Comparison of ENCODE assay signal across 11 cellular contexts in the genomic region with DNA sequence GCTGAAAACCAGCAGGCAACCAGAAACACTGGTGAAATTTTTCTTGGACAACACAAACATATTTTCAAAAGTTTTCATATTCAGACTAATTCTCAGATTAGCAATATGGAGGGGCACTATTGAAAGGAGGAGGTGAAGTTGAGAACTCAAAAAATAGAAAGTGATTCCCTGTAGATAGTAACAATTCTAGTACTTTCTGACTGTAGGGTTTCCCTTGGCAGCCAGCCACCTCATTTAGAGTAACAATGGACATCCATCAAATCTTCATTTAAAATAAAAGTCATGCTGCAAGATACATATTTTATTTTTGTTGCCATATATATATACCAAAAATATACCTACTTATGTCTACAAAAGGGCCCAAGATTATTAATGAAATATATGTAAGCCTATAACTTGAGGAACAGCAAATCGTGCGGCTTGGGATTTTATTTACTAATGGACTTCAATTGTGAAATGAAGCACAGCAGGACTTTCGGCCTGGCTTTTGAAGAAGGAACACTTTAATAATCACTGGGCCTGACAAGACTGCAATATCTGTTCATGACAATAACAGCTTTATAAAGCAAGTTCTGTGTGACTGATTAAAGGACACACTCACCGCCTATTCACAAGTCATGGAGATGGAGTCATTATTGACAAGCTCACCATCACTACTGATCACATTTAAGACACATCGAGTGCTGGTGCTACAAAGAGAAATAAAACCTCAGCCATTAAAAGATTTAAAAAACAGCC. TPM values are rescaled to one million over a fixed set of nuclear protein-coding genes. Genes with fewer than 3 reads are reported as not detected.
DNase-seq lines count a peak whose midpoint lies in the region; ATAC-seq and TF ChIP-seq lines count a peak whose summit lies in the region.
"Had no signal": no experiment of that assay in that cellular context is flagged by ENCODE, and none has a peak within 500 bp of the region (broad histone marks: within the 10 kb centered on the region; RNA-seq: fewer than 3 reads in every experiment).

No MANE protein-coding gene starts in this region.

- peaks cover 3% of the 10 kb centered on the region for H3K36me3 Mint-ChIP-seq in activated CD4-positive, alpha-beta T cell treated with anti-CD3 and anti-CD28 coated beads, Interleukin-2, amount 10 ng/mL, durations not matched to agents 24 days and 14 days (ENCODE audit: low read depth)
- no peaks in the 10 kb centered on the region for H3K36me3 Mint-ChIP-seq in chondrocyte (ENCODE audit: low read depth)
- H3K36me3 Mint-ChIP-seq: type B pancreatic cell had no signal

- intact Hi-C loops in activated CD4-positive, alpha-beta T cell treated with anti-CD3 and anti-CD28 coated beads, Interleukin-2, amount 10 ng/mL, durations not matched to agents 24 days and 14 days (cut with micrococcal nuclease): no loop called here
- intact Hi-C loops in gastrocnemius medialis (cut with DNase I; ENCODE audit: low total_unique reads): loop anchor here (10.0 kb wide), 1 partner anchor 446 kb away; no protein-coding TSS in a partner anchor

- DNase-seq in activated CD4-positive, alpha-beta T cell treated with anti-CD3 and anti-CD28 coated beads, Interleukin-2, amount 10 ng/mL, durations not matched to agents 24 days and 14 days: no peak
- DNase-seq in activated CD4-positive, alpha-beta T cell treated with anti-CD3 and anti-CD28 coated beads, Interleukin-2, amount 50 U/mL, for 4 hours: no peak
- DNase-seq in NCI-H2227 (lab: John Stamatoyannopoulos, UW; ENCODE audit: unreplicated experiment) (peak; percentile 61), chondrocyte (ENCODE audit: low spot score) (no peak), gastrocnemius medialis (no peak), COLO829 (ENCODE audit: low spot score) (no peak)
- DNase-seq: cerebellar nuclear complex, spleen had no signal

- H3K27ac Mint-ChIP-seq in activated CD4-positive, alpha-beta T cell treated with anti-CD3 and anti-CD28 coated beads, Interleukin-2, amount 10 ng/mL, durations not matched to agents 24 days and 14 days: peak overlapping the region; percentile 99
- peak overlapping the region; percentile 0 for H3K27ac Mint-ChIP-seq in chondrocyte (ENCODE audit: unreplicated experiment)

- peak overlapping the region; percentile 49 to 100 (median 76) for H3K27ac ChIP-seq in gastrocnemius medialis

- TF ChIP-seq CTCF in chondrocyte (IDR thresholded peaks at IDR 0.05) (no peak), gastrocnemius medialis (IDR thresholded peaks at IDR 0.05 in 4 of 5, conservative IDR thresholded peaks at IDR 0.05 in 1 of 5) (no peak)

- H3K27me3 ChIP-seq in gastrocnemius medialis: no peaks in the 10 kb centered on the region
- H3K27me3 ChIP-seq: spleen had no signal

- no peaks in the 10 kb centered on the region for H3K9me3 Mint-ChIP-seq in activated CD4-positive, alpha-beta T cell treated with anti-CD3 and anti-CD28 coated beads, Interleukin-2, amount 10 ng/mL, durations not matched to agents 24 days and 14 days
- no peaks in the 10 kb centered on the region for H3K9me3 Mint-ChIP-seq in chondrocyte (ENCODE audit: low read depth)
- H3K9me3 Mint-ChIP-seq: type B pancreatic cell had no signal

- peak overlapping the region; percentile 93 for H3K4me3 Mint-ChIP-seq in activated CD4-positive, alpha-beta T cell treated with anti-CD3 and anti-CD28 coated beads, Interleukin-2, amount 10 ng/mL, durations not matched to agents 24 days and 14 days
- H3K4me3 Mint-ChIP-seq in chondrocyte (ENCODE audit: unreplicated experiment): no peak overlapping the region

- peaks cover 53% of the 10 kb centered on the region for H3K4me1 Mint-ChIP-seq in activated CD4-positive, alpha-beta T cell treated with anti-CD3 and anti-CD28 coated beads, Interleukin-2, amount 10 ng/mL, durations not matched to agents 24 days and 14 days
- peaks cover 23% of the 10 kb centered on the region for H3K4me1 Mint-ChIP-seq in chondrocyte (ENCODE audit: low read depth)

- H3K27me3 Mint-ChIP-seq in activated CD4-positive, alpha-beta T cell treated with anti-CD3 and anti-CD28 coated beads, Interleukin-2, amount 10 ng/mL, durations not matched to agents 24 days and 14 days: no peaks in the 10 kb centered on the region
- no peaks in the 10 kb centered on the region for H3K27me3 Mint-ChIP-seq in chondrocyte (ENCODE audit: low read depth)

- in situ Hi-C loops in gastrocnemius medialis (cut with MboI; ENCODE audit: low sequenced_read_pairs in 4 of 4): loop anchor here in 2 of 4 donors (10.0 to 25.0 kb wide), 2 partner anchors 66 to 248 kb away; no protein-coding TSS in a partner anchor

- no peak overlapping the region for H3K4me3 ChIP-seq in gastrocnemius medialis
- H3K4me3 ChIP-seq: spleen had no signal

- H3K36me3 ChIP-seq in gastrocnemius medialis: no peaks in the 10 kb centered on the region
- H3K36me3 ChIP-seq: spleen had no signal

- ATAC-seq in gastrocnemius medialis (no peak), GM19455 (IDR thresholded peaks at IDR 0.05; ENCODE audit: unreplicated experiment) (no peak), GM21529 (IDR thresholded peaks at IDR 0.05; ENCODE audit: unreplicated experiment) (no peak)

- H3K4me1 ChIP-seq in gastrocnemius medialis: peaks cover 20 to 29% of the 10 kb centered on the region in 2 donors

- TF ChIP-seq POLR2A in gastrocnemius medialis (IDR thresholded peaks at IDR 0.05): no peak

- H3K9me3 ChIP-seq in gastrocnemius medialis: no peaks in the 10 kb centered on the region
- H3K9me3 ChIP-seq: spleen had no signal

RNA-seq across cellular contexts. Expression of a gene that starts 6.8 kb away (rescaled TPM):
- 13.2 and 14.1 TPM in 2 replicates for total RNA-seq in activated CD4-positive, alpha-beta T cell treated with anti-CD3 and anti-CD28 coated beads, Interleukin-2, amount 10 ng/mL, durations not matched to agents 24 days and 14 days
- total RNA-seq in chondrocyte (1.2 TPM in 3 replicates), gastrocnemius medialis (1 to 10 TPM in 3 of 4 donors, under 1 TPM in 1; 0.76 to 4.4 (median 1.6) TPM)
